ENCODE assay signal across 28 cellular contexts in the genomic region with DNA sequence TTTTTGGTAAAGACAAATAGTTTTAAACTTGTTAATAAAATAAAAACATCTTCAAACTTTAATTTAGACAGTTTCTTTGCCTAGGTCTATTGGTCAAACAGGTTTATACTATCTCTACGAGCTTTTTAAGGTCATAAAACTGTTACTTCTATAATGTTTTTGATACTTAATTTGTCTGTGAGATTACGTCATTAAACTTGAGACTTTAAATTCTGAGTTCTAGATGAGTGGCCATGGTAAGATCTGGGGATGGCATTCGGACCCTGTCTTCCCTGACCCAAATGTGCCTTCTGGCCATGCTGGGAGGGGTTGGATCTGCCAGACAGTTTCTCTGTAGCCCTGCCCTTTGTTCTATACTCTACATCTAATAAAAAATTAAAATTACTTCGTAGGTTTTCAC.
"Had no signal": no experiment of that assay in that cellular context is flagged by ENCODE, and none has a peak within 500 bp of the region (broad histone marks: within the 10 kb centered on the region; RNA-seq: fewer than 3 reads in every experiment).

No MANE protein-coding gene starts in this region.

- ATAC-seq: stimulated activated effector memory CD8-positive, alpha-beta T cell treated with anti-CD3 and anti-CD28 coated beads, Interleukin-12 subunit alpha, Interleukin-12 subunit beta, amount 100 ng/mL, for 72 hours; stimulated activated memory B cell treated with anti-CD40 and anti-IgM and Interleukin-4, amounts not matched to agents 10 μg/mL and 1 μg/mL and 100 μg/mL, for 72 hours; stimulated activated naive B cell treated with anti-CD40 and anti-IgM and Interleukin-4, amounts not matched to agents 10 μg/mL and 1 μg/mL and 100 μg/mL, for 72 hours; stimulated activated naive CD8-positive, alpha-beta T cell treated with anti-CD3 and anti-CD28 coated beads, Interleukin-15, amount 100 ng/mL, for 72 hours; stimulated activated naive CD8-positive, alpha-beta T cell treated with anti-CD3 and anti-CD28 coated beads, Interleukin-15, Interleukin-2, amounts not matched to agents 100 U/mL and 50 U/mL, for 24 hours; upper lobe of right lung had no signal

- H3K27me3 ChIP-seq: stomach, suprapubic skin, testis, thyroid gland, tibial artery, tibial nerve, transverse colon, upper lobe of left lung, upper lobe of right lung, uterus, vagina had no signal

- H3K27me3 Mint-ChIP-seq: stimulated activated memory B cell treated with anti-CD40 and anti-IgM and Interleukin-4, amounts not matched to agents 10 μg/mL and 1 μg/mL and 100 μg/mL, for 72 hours; stimulated activated naive B cell treated with anti-CD40 and anti-IgM and Interleukin-4, amounts not matched to agents 10 μg/mL and 1 μg/mL and 100 μg/mL, for 72 hours; stimulated activated naive CD8-positive, alpha-beta T cell treated with anti-CD3 and anti-CD28 coated beads, Interleukin-15, amount 100 ng/mL, for 72 hours; stimulated activated naive CD8-positive, alpha-beta T cell treated with anti-CD3 and anti-CD28 coated beads, Interleukin-15, Interleukin-2, amounts not matched to agents 100 ng/mL and 50 ng/mL, for 24 hours; type B pancreatic cell had no signal

- H3K9me3 Mint-ChIP-seq: stimulated activated memory B cell treated with anti-CD40 and anti-IgM and Interleukin-4, amounts not matched to agents 10 μg/mL and 1 μg/mL and 100 μg/mL, for 72 hours; stimulated activated naive CD8-positive, alpha-beta T cell treated with anti-CD3 and anti-CD28 coated beads, Interleukin-15, Interleukin-2, amounts not matched to agents 100 ng/mL and 50 ng/mL, for 24 hours; type B pancreatic cell had no signal

- H3K36me3 Mint-ChIP-seq: stimulated activated effector memory CD8-positive, alpha-beta T cell treated with anti-CD3 and anti-CD28 coated beads, Interleukin-12 subunit alpha, Interleukin-12 subunit beta, amount 100 ng/mL, for 72 hours; stimulated activated memory B cell treated with anti-CD40 and anti-IgM and Interleukin-4, amounts not matched to agents 10 μg/mL and 1 μg/mL and 100 μg/mL, for 72 hours; stimulated activated naive B cell treated with anti-CD40 and anti-IgM and Interleukin-4, amounts not matched to agents 10 μg/mL and 1 μg/mL and 100 μg/mL, for 72 hours; type B pancreatic cell had no signal

- H3K27ac ChIP-seq: stomach, suprapubic skin, testis, thoracic aorta, thyroid gland, tibial artery, tibial nerve, transverse colon, upper lobe of left lung, upper lobe of right lung, uterus, vagina had no signal

- H3K4me1 ChIP-seq: stomach, suprapubic skin, testis, thyroid gland, tibial artery, tibial nerve, transverse colon, upper lobe of left lung, upper lobe of right lung, uterus, vagina had no signal

- H3K4me3 Mint-ChIP-seq: stimulated activated effector memory CD8-positive, alpha-beta T cell treated with anti-CD3 and anti-CD28 coated beads, Interleukin-12 subunit alpha, Interleukin-12 subunit beta, amount 100 ng/mL, for 72 hours; stimulated activated memory B cell treated with anti-CD40 and anti-IgM and Interleukin-4, amounts not matched to agents 10 μg/mL and 1 μg/mL and 100 μg/mL, for 72 hours; stimulated activated naive B cell treated with anti-CD40 and anti-IgM and Interleukin-4, amounts not matched to agents 10 μg/mL and 1 μg/mL and 100 μg/mL, for 72 hours; stimulated activated naive CD8-positive, alpha-beta T cell treated with anti-CD3 and anti-CD28 coated beads, Interleukin-15, amount 100 ng/mL, for 72 hours; stimulated activated naive CD8-positive, alpha-beta T cell treated with anti-CD3 and anti-CD28 coated beads, Interleukin-15, Interleukin-2, amounts not matched to agents 100 ng/mL and 50 ng/mL, for 24 hours; type B pancreatic cell had no signal

- H3K36me3 ChIP-seq: stomach, suprapubic skin, thoracic aorta, thyroid gland, tibial artery, tibial nerve, transverse colon, upper lobe of left lung, upper lobe of right lung, uterus, vagina had no signal

- DNase-seq: stimulated activated CD4-positive, alpha-beta T cell treated with anti-CD3 and anti-CD28 coated beads, Interleukin-2, amount 100 ng/mL, for 48 hours; stimulated activated CD4-positive, alpha-beta T cell treated with anti-CD3 and anti-CD28 coated beads, Interleukin-4, amount 100 ng/mL, for 1 hour; stimulated activated CD4-positive, alpha-beta T cell treated with anti-CD3 and anti-CD28 coated beads, Interleukin-4, amount 100 ng/mL, for 24 hours; stimulated activated CD4-positive, alpha-beta T cell treated with anti-CD3 and anti-CD28 coated beads, Interleukin-4, amount 100 ng/mL, for 4 hours; stimulated activated CD8-positive, alpha-beta memory T cell treated with anti-CD3 and anti-CD28 coated beads, Interleukin-4, amount 100 ng/mL, for 48 hours; stimulated activated naive B cell treated with anti-CD40 and anti-IgM and Interleukin-4, amounts not matched to agents 10 μg/mL and 1 μg/mL and 100 μg/mL, for 72 hours; stimulated activated naive CD4-positive, alpha-beta T cell; stimulated activated naive CD4-positive, alpha-beta T cell treated with Interleukin-2 at 50 U/mL for 16 hours; stimulated activated naive CD8-positive, alpha-beta T cell treated with anti-CD3 and anti-CD28 coated beads, Interleukin-15, amount 100 ng/mL, for 72 hours; stimulated activated naive CD8-positive, alpha-beta T cell treated with anti-CD3 and anti-CD28 coated beads, Interleukin-15, Interleukin-2, amounts not matched to agents 100 U/mL and 50 U/mL, for 24 hours; stomach; substantia nigra; testis; thyroid gland; tibial artery; transverse colon; upper lobe of left lung; upper lobe of right lung; uterus had no signal

- H3K27ac Mint-ChIP-seq: stimulated activated effector memory CD8-positive, alpha-beta T cell treated with anti-CD3 and anti-CD28 coated beads, Interleukin-12 subunit alpha, Interleukin-12 subunit beta, amount 100 ng/mL, for 72 hours; stimulated activated memory B cell treated with anti-CD40 and anti-IgM and Interleukin-4, amounts not matched to agents 10 μg/mL and 1 μg/mL and 100 μg/mL, for 72 hours; stimulated activated naive B cell treated with anti-CD40 and anti-IgM and Interleukin-4, amounts not matched to agents 10 μg/mL and 1 μg/mL and 100 μg/mL, for 72 hours; stimulated activated naive CD8-positive, alpha-beta T cell treated with anti-CD3 and anti-CD28 coated beads, Interleukin-15, amount 100 ng/mL, for 72 hours; stimulated activated naive CD8-positive, alpha-beta T cell treated with anti-CD3 and anti-CD28 coated beads, Interleukin-15, Interleukin-2, amounts not matched to agents 100 ng/mL and 50 ng/mL, for 24 hours; type B pancreatic cell had no signal

- FAIRE-seq: urothelium cell line had no signal

- H3K4me1 Mint-ChIP-seq: stimulated activated effector memory CD8-positive, alpha-beta T cell treated with anti-CD3 and anti-CD28 coated beads, Interleukin-12 subunit alpha, Interleukin-12 subunit beta, amount 100 ng/mL, for 72 hours; stimulated activated memory B cell treated with anti-CD40 and anti-IgM and Interleukin-4, amounts not matched to agents 10 μg/mL and 1 μg/mL and 100 μg/mL, for 72 hours; stimulated activated naive B cell treated with anti-CD40 and anti-IgM and Interleukin-4, amounts not matched to agents 10 μg/mL and 1 μg/mL and 100 μg/mL, for 72 hours; stimulated activated naive CD8-positive, alpha-beta T cell treated with anti-CD3 and anti-CD28 coated beads, Interleukin-15, amount 100 ng/mL, for 72 hours had no signal

- H3K4me3 ChIP-seq: stomach, suprapubic skin, testis, thoracic aorta, thyroid gland, tibial artery, tibial nerve, transverse colon, upper lobe of left lung, upper lobe of right lung, uterus, vagina had no signal

- H3K9me3 ChIP-seq: suprapubic skin, testis, thoracic aorta, thyroid gland, tibial artery, transverse colon, upper lobe of left lung, upper lobe of right lung, uterus, vagina had no signal
